ENCODE assay signal across 8 cellular contexts in the genomic region with DNA sequence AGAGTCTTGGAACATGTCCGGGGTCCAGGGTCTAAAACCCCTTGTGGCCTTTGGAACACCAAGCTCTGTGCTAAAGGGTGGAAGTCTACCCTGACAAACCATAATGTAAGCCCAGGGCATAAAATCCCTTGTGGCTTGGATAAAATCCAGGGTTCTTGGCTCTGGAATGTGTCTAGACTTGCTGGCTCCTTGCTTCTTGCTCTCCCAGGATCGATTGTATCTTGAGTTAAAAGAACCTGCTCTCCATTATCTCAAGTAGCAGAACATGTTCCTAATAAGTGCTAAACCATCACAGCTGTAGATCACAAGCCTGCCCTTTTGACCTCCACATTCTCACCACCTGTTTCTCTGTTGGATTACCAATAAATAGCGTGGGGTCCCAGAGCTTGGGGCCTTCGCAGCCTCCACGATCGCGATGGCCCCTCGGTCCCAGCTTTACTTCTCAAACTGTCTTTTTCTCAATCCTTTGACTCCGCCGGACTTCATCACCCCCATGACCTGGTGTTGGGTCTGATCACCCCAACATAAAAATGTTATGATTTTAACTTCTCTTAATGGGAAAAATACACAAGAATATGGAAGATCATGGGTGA.
DNase-seq lines count a peak whose midpoint lies in the region; FAIRE-seq and TF ChIP-seq lines count a peak whose summit lies in the region.
"Not testable (repeated sequence)": the region's sequence is repeated elsewhere in the genome, so short reads cannot be mapped to it uniquely, and the experiment has no call there.

No MANE protein-coding gene starts in this region.

- H3K9me3 ChIP-seq in SJCRH30 (replicated peaks), result not testable (repeated sequence)

- not testable (repeated sequence) for H4K8ac ChIP-seq in mesendoderm (ENCODE audit: low read depth, low read length)

- peak; percentile 32 for DNase-seq in EL
- DNase-seq in M059J (ENCODE audit: low read depth), result peak; percentile 71
- peak; percentile 72 to 74 for DNase-seq in SJCRH30
- DNase-seq in amniotic epithelial cell (ENCODE audit: low read depth), result peak; percentile 52
- DNase-seq in bronchial epithelial cell (ENCODE audit: low read depth), result peak; percentile 67
- peak; percentile 31 to 62 for DNase-seq in foreskin fibroblast
- DNase-seq in mesendoderm, result peak; percentile 21

- not testable (repeated sequence) for H3K23ac ChIP-seq in mesendoderm (ENCODE audit: low read length)

- not testable (repeated sequence) for H3K56ac ChIP-seq in mesendoderm (ENCODE audit: low read length)

- not testable (repeated sequence) for H3K36me3 ChIP-seq in SJCRH30; bronchial epithelial cell (ENCODE audit: control insufficient read depth, insufficient read depth, low read length); mesendoderm (ENCODE audit: control insufficient read depth, insufficient read depth, low read length)

- not testable (repeated sequence) for H3K9ac ChIP-seq in mesendoderm (ENCODE audit: low read length)

- H3K27ac ChIP-seq in 22Rv1 (0 out of 2 replicates have a peak overlapping the region, but pooled peaks have one; percentile 1), SJCRH30 (peak overlapping the region; percentile 59)
- H3K27ac ChIP-seq in mesendoderm (ENCODE audit: low read depth, low read length), result not testable (repeated sequence)

- not testable (repeated sequence) for H3K4ac ChIP-seq in mesendoderm (ENCODE audit: low read depth, low read length)

- not testable (repeated sequence) for H2AK5ac ChIP-seq in mesendoderm (ENCODE audit: low read length)

- H3K4me2 ChIP-seq in mesendoderm (ENCODE audit: low read length), result not testable (repeated sequence)

- H3K79me2 ChIP-seq in mesendoderm (ENCODE audit: control insufficient read depth, insufficient read depth, low read length), result not testable (repeated sequence)

- H4K5ac ChIP-seq in mesendoderm (ENCODE audit: low read length), result not testable (repeated sequence)

- not testable (repeated sequence) for H2BK5ac ChIP-seq in mesendoderm (ENCODE audit: low read length)

- not testable (repeated sequence) for TF ChIP-seq CTCF in 22Rv1 (IDR thresholded peaks at IDR 0.05); bronchial epithelial cell (IDR thresholded peaks at IDR 0.05; ENCODE audit: insufficient read depth, low read length, severe bottlenecking); foreskin fibroblast (IDR thresholded peaks at IDR 0.05; ENCODE audit: low read depth, low read length)

- H3K79me1 ChIP-seq in mesendoderm (ENCODE audit: low read length), result not testable (repeated sequence)

- not testable (repeated sequence) for FAIRE-seq in bronchial epithelial cell (lab: Jason Lieb, UNC)

- not testable (repeated sequence) for H3K27me3 ChIP-seq in SJCRH30; bronchial epithelial cell (ENCODE audit: control insufficient read depth, insufficient read depth, low read length); mesendoderm (ENCODE audit: insufficient read depth, low read length, poor library complexity)

- no CpG with 5 or more reads among the region's 10 CpGs for WGBS in mesendoderm (ENCODE audit: extremely low coverage, insufficient coverage, low lambda C conversion rate)

- H3K18ac ChIP-seq in mesendoderm (ENCODE audit: low read length), result not testable (repeated sequence)

- H3K4me3 ChIP-seq in SJCRH30; bronchial epithelial cell (ENCODE audit: low read depth, low read length); foreskin fibroblast (ENCODE audit: low read depth in 1 of 2, low read length in 2 of 2); mesendoderm (ENCODE audit: low read length): not testable (repeated sequence)

- not testable (repeated sequence) for H2BK120ac ChIP-seq in mesendoderm (ENCODE audit: low read depth, low read length)

- peaks cover 15% of the 10 kb centered on the region for H3K4me1 ChIP-seq in SJCRH30
- H3K4me1 ChIP-seq in mesendoderm (ENCODE audit: control insufficient read depth, low read depth, low read length), result not testable (repeated sequence)

- not testable (repeated sequence) for H2BK15ac ChIP-seq in mesendoderm (replicated peaks; ENCODE audit: low read depth)

Comparison
In these comparisons a context has a peak if more than half of its experiments do, and no peak if none do; other contexts are left out.
1. DNase-seq: peak in every context shown above with its lines; median percentile 73 in SJCRH30; 71 in M059J; 67 in bronchial epithelial cell; 52 in amniotic epithelial cell; 46 in foreskin fibroblast; 32 in EL; 21 in mesendoderm.